Comparison of ENCODE assay signal across 9 cellular contexts in genomic region chr1:84013708-84014107, GRCh38. TPM values are rescaled to one million over a fixed set of nuclear protein-coding genes. Genes with fewer than 3 reads are reported as not detected.
"Had no signal": no experiment of that assay in that cellular context is flagged by ENCODE, and none has a peak within 500 bp of the region (broad histone marks: within the 10 kb centered on the region; RNA-seq: fewer than 3 reads in every experiment).

No MANE protein-coding gene starts in this region.

- H3K9ac ChIP-seq: KMS-11 had no signal

- H3K4me2 ChIP-seq: KMS-11 had no signal

- DNase-seq: IMR-90, Karpas-422, KBM-7, KG1 had no signal

- ATAC-seq: HepG2 had no signal

- H3K27ac ChIP-seq: HL-60, KMS-11 had no signal

- FAIRE-seq: HepG2, HTR-8/SVneo had no signal

RNA-seq across cellular contexts. Expression of gene TTLL7, which starts 14.8 kb away (rescaled TPM):
- polyA plus RNA-seq: IgD-negative memory B cell had no signal
